19 cellular contexts compared by ENCODE assay signal in genomic region chr1:223665592-223666312, GRCh38. TPM values are rescaled to one million over a fixed set of nuclear protein-coding genes. Genes with fewer than 3 reads are reported as not detected.
DNase-seq lines count a peak whose midpoint lies in the region; ATAC-seq and TF ChIP-seq lines count a peak whose summit lies in the region.
"Had no signal": no experiment of that assay in that cellular context is flagged by ENCODE, and none has a peak within 500 bp of the region (broad histone marks: within the 10 kb centered on the region; RNA-seq: fewer than 3 reads in every experiment).

Gene CAPN8 (minus strand): TSS chr1:223665701. CDS start chr1:223665646, 55 bp downstream.

- H3K27ac ChIP-seq in colonic mucosa = peak within 1 kb of the TSS; percentile 59
- H3K27ac ChIP-seq: parathyroid adenoma had no signal

- no peaks in the 10 kb centered on the region for H3K4me1 ChIP-seq in colonic mucosa
- H3K4me1 ChIP-seq: parathyroid adenoma had no signal

- TF ChIP-seq CTCF in colonic mucosa (IDR thresholded peaks at IDR 0.05) = no peak

- intact Hi-C loops in colonic mucosa (cut with DNase I) = no loop called here

- H3K9ac ChIP-seq in colonic mucosa (ENCODE audit: low read depth in 2 of 2, low read length in 2 of 2) = peak within 1 kb of the TSS in 1 of 2 donors; percentile 39
- H3K9ac ChIP-seq: parathyroid adenoma had no signal

- no peaks in the 10 kb centered on the region for H3K9me3 ChIP-seq in colonic mucosa

- peak within 1 kb of the TSS; percentile 8 for H3K4me3 ChIP-seq in colonic mucosa

- peak; percentile 38 for DNase-seq in AG08395 (ENCODE audit: low spot score)
- peak; percentile 71 for DNase-seq in HPDE6-E6E7 (ENCODE audit: extremely low spot score)
- DNase-seq in colonic mucosa = peak; percentile 83
- DNase-seq in mucosa of gallbladder (ENCODE audit: low spot score) = peak; percentile 63
- no peak for DNase-seq in NCI-H2107 treated with DMSO at 0.1 percent for 48 hours (lab: John Stamatoyannopoulos, UW; ENCODE audit: unreplicated experiment)
- DNase-seq: ACHN; activated CD4-positive, alpha-beta T cell treated with anti-CD3 and anti-CD28 coated beads for 48 hours; activated T-cell treated with anti-CD3 and anti-CD28 coated beads for 4 hours; effector memory CD8-positive, alpha-beta T cell; immature natural killer cell; MM.1S; stimulated activated naive CD8-positive, alpha-beta T cell treated with anti-CD3 and anti-CD28 coated beads, Interleukin-15, amount 100 ng/mL, for 72 hours; T1000 had no signal

- no peaks in the 10 kb centered on the region for H3K36me3 ChIP-seq in colonic mucosa

- ATAC-seq in HG03196 (IDR thresholded peaks at IDR 0.05; ENCODE audit: unreplicated experiment) (no peak), GM18870 (IDR thresholded peaks at IDR 0.05; ENCODE audit: unreplicated experiment) (no peak), HG03139 (IDR thresholded peaks at IDR 0.05; ENCODE audit: unreplicated experiment) (no peak)
- ATAC-seq: activated naive CD4-positive, alpha-beta T cell treated with anti-CD3 and anti-CD28 coated beads, Interleukin-2, amount 50 U/mL, for 72 hours; effector memory CD8-positive, alpha-beta T cell; stimulated activated naive CD8-positive, alpha-beta T cell treated with anti-CD3 and anti-CD28 coated beads, Interleukin-15, amount 100 ng/mL, for 72 hours had no signal

- H3K27me3 ChIP-seq in colonic mucosa = no peaks in the 10 kb centered on the region

RNA-seq across cellular contexts. Expression of gene CAPN8, which starts in this region (rescaled TPM):
- total RNA-seq in colonic mucosa (100 to 1,000 TPM in 1 of 2 donors, 10 to 100 TPM in 1; 52.6 to 102 TPM), mucosa of gallbladder (35.6 TPM)
- total RNA-seq: activated naive CD4-positive, alpha-beta T cell treated with anti-CD3 and anti-CD28 coated beads, Interleukin-2, amount 50 U/mL, for 72 hours; frontal cortex had no signal
